Comparison of ENCODE assay signal across 14 cellular contexts in genomic region chr1:17228619-17229018, GRCh38. TPM values are rescaled to one million over a fixed set of nuclear protein-coding genes. Genes with fewer than 3 reads are reported as not detected.
DNase-seq lines count a peak whose midpoint lies in the region; ATAC-seq and TF ChIP-seq lines count a peak whose summit lies in the region.
"Had no signal": no experiment of that assay in that cellular context is flagged by ENCODE, and none has a peak within 500 bp of the region (broad histone marks: within the 10 kb centered on the region; RNA-seq: fewer than 3 reads in every experiment).

No MANE protein-coding gene starts in this region.

- no peak overlapping the region for H4K8ac ChIP-seq in neuronal stem cell (ENCODE audit: low read depth, low read length)

- H3K14ac ChIP-seq in neuronal stem cell (ENCODE audit: low read length): peak overlapping the region; percentile 31

- H3K79me1 ChIP-seq in neuronal stem cell (ENCODE audit: low read depth, low read length): no peaks in the 10 kb centered on the region

- H2BK12ac ChIP-seq in neuronal stem cell (ENCODE audit: low read length): no peak overlapping the region

- H3K18ac ChIP-seq in neuronal stem cell (ENCODE audit: low read length): peak overlapping the region; percentile 41

- H3K27ac ChIP-seq in HCT116 (ENCODE audit: low read depth, low read length) (no peak overlapping the region), PC-9 (peak overlapping the region; percentile 100), esophagus (ENCODE audit: low read depth in 2 of 2, low read length in 1 of 2) (peak overlapping the region; percentile 84), neuronal stem cell (replicated peaks; ENCODE audit: low read length) (no peak overlapping the region)
- H3K27ac ChIP-seq: BLaER1 had no signal

- no peak for ATAC-seq in HCT116
- ATAC-seq in stimulated activated naive CD8-positive, alpha-beta T cell treated with anti-CD3 and anti-CD28 coated beads, Interleukin-15, Interleukin-2, amounts not matched to agents 100 U/mL and 50 U/mL, for 24 hours: no peak

- no peak overlapping the region for H3K23ac ChIP-seq in neuronal stem cell (ENCODE audit: low read depth, low read length, poor library complexity)

- H3F3A ChIP-seq in PC-9 (ENCODE audit: insufficient read depth, low read depth): peaks cover 77% of the 10 kb centered on the region

- peaks cover 37 to 59% of the 10 kb centered on the region in 2 experiments for H3K4me1 ChIP-seq in HCT116 (ENCODE audit: control insufficient read depth in 1 of 2, insufficient read depth in 2 of 2, low read length in 2 of 2)
- peaks cover 82% of the 10 kb centered on the region for H3K4me1 ChIP-seq in PC-9 (replicated peaks; ENCODE audit: insufficient read depth)
- H3K4me1 ChIP-seq in esophagus (ENCODE audit: control insufficient read depth in 2 of 2, insufficient read depth in 2 of 2, low read length in 1 of 2): peaks cover 0 to 31% of the 10 kb centered on the region in 2 donors
- no peaks in the 10 kb centered on the region for H3K4me1 ChIP-seq in neuronal stem cell (ENCODE audit: control insufficient read depth in 2 of 2, insufficient read depth in 1 of 2, low read depth in 1 of 2, low read length in 2 of 2)

- CTCF ChIA-PET in HCT116 (lab: Charles Lee): no interaction called here
- CTCF ChIA-PET in PC-9 (lab: Charles Lee): no interaction called here

- no peak overlapping the region for H2AFZ ChIP-seq in HCT116 (ENCODE audit: low read depth, low read length, poor library complexity, severe bottlenecking)
- H2AFZ ChIP-seq in PC-9: no peak overlapping the region
- H2AFZ ChIP-seq in neuronal stem cell (ENCODE audit: low read length): no peak overlapping the region

- H3K9me2 ChIP-seq in HCT116 (ENCODE audit: insufficient read depth) (no peaks in the 10 kb centered on the region), PC-9 (ENCODE audit: insufficient read depth) (no peaks in the 10 kb centered on the region)

- DNase-seq in HCT116 (ENCODE audit: low read depth, low spot score) (no peak), PC-9 (no peak), neuronal stem cell (ENCODE audit: low spot score) (no peak), NCI-H2029 treated with DMSO at 0.1 percent for 48 hours (lab: John Stamatoyannopoulos, UW) (no peak), islet precursor cell (no peak)
- no peak for DNase-seq in NK-92 treated with Interleukin-12 subunit alpha and Interleukin-12 subunit beta, amount 100 ng/mL, for 24 hours (lab: John Stamatoyannopoulos, UW)
- DNase-seq in stimulated activated naive CD8-positive, alpha-beta T cell treated with anti-CD3 and anti-CD28 coated beads, Interleukin-15, Interleukin-2, amounts not matched to agents 100 U/mL and 50 U/mL, for 24 hours: no peak
- DNase-seq: CD4-positive, CD25-positive, alpha-beta regulatory T cell; DMS53; GF-D8; HCEC 1CT; IMR-90 had no signal

- TF ChIP-seq RAD21 in HCT116 (IDR thresholded peaks at IDR 0.05; ENCODE audit: low read depth): no peak

- H3K9ac ChIP-seq in HCT116 (ENCODE audit: low read length) (peak overlapping the region; percentile 18; the same call in 1 of the 2 replicates), neuronal stem cell (ENCODE audit: low read depth, low read length, poor library complexity) (no peak overlapping the region)
- H3K9ac ChIP-seq: BLaER1 had no signal

- H2BK15ac ChIP-seq in neuronal stem cell (ENCODE audit: low read length): no peak overlapping the region

- H4K20me1 ChIP-seq in HCT116 (ENCODE audit: insufficient read depth) (no peaks in the 10 kb centered on the region), PC-9 (ENCODE audit: insufficient read depth) (no peaks in the 10 kb centered on the region)
- H4K20me1 ChIP-seq: BLaER1 had no signal

- H2BK120ac ChIP-seq in neuronal stem cell (ENCODE audit: low read depth, low read length): no peak overlapping the region

- intact Hi-C loops in HCT116 (cut with micrococcal nuclease) (no loop called here), PC-9 (cut with micrococcal nuclease; ENCODE audit: unreplicated experiment) (loop anchor here (1.0 kb wide), 2 partner anchors 13 to 60 kb away; no protein-coding TSS in a partner anchor)

- no peak overlapping the region for H2BK5ac ChIP-seq in neuronal stem cell (ENCODE audit: low read length)

- WGBS in esophagus, 2 donors: 71 to 77% methylated on average over 8 of the region's 8 CpGs
- no CpG with 5 or more reads among the region's 8 CpGs for WGBS in neuronal stem cell (ENCODE audit: extremely low coverage in 2 of 2, insufficient read length in 2 of 2, insufficient replicate concordance in 1 of 2), 2 donors

- H3K36me3 ChIP-seq in HCT116 (ENCODE audit: control insufficient read depth in 1 of 2, insufficient read depth in 2 of 2, low read length in 2 of 2): no peaks in the 10 kb centered on the region
- no peaks in the 10 kb centered on the region for H3K36me3 ChIP-seq in PC-9 (ENCODE audit: low read depth)
- H3K36me3 ChIP-seq in esophagus (ENCODE audit: control insufficient read depth in 2 of 2, insufficient read depth in 2 of 2, low read length in 1 of 2): peaks cover 0 to 5% of the 10 kb centered on the region in 2 donors
- no peaks in the 10 kb centered on the region for H3K36me3 ChIP-seq in neuronal stem cell (replicated peaks in 1 of 2; ENCODE audit: control insufficient read depth in 2 of 2, insufficient read depth in 2 of 2, low read length in 2 of 2)
- H3K36me3 ChIP-seq: BLaER1 had no signal

- H3K27me3 ChIP-seq in HCT116 (ENCODE audit: insufficient read depth, low read length) (peaks cover 28% of the 10 kb centered on the region; the same call in 1 of the 2 replicates), PC-9 (ENCODE audit: insufficient read depth, low read depth) (no peaks in the 10 kb centered on the region), esophagus (ENCODE audit: control insufficient read depth in 1 of 2, insufficient read depth in 2 of 2, low read length in 2 of 2) (no peaks in the 10 kb centered on the region), neuronal stem cell (ENCODE audit: control insufficient read depth in 3 of 3, insufficient read depth in 3 of 3, low read depth in 1 of 3, low read length in 3 of 3) (peaks cover 0 to 3% (median 0%) of the 10 kb centered on the region in 3 experiments)
- H3K27me3 ChIP-seq: BLaER1 had no signal

- H3K9me3 ChIP-seq in HCT116 (ENCODE audit: control insufficient read depth in 1 of 2, insufficient read depth in 1 of 2, low read depth in 1 of 2, low read length in 2 of 2) (no peaks in the 10 kb centered on the region), PC-9 (ENCODE audit: insufficient read depth, low read depth) (no peaks in the 10 kb centered on the region), esophagus (ENCODE audit: control insufficient read depth in 2 of 2, insufficient read depth in 1 of 2, low read depth in 1 of 2, low read length in 1 of 2) (no peaks in the 10 kb centered on the region), neuronal stem cell (replicated peaks in 1 of 2; ENCODE audit: control insufficient read depth in 2 of 2, insufficient read depth in 1 of 2, low read depth in 1 of 2, low read length in 2 of 2) (no peaks in the 10 kb centered on the region)
- H3K9me3 ChIP-seq: BLaER1 had no signal

- TF ChIP-seq CTCF in HCT116 (IDR thresholded peaks at IDR 0.05 in 2 of 3, conservative IDR thresholded peaks at IDR 0.05 in 1 of 3; ENCODE audit: borderline replicate concordance in 1 of 3, insufficient read depth in 1 of 3, low read depth in 2 of 3, low read length in 2 of 3): no peak
- no peak for TF ChIP-seq CTCF in PC-9 (conservative IDR thresholded peaks at IDR 0.05)

- peak overlapping the region; percentile 58; the same call in 1 of the 2 replicates for H3K4me2 ChIP-seq in HCT116 (ENCODE audit: low read length)
- peak overlapping the region; percentile 61 for H3K4me2 ChIP-seq in PC-9
- no peak overlapping the region for H3K4me2 ChIP-seq in neuronal stem cell (ENCODE audit: insufficient read depth, low read length, poor library complexity, severe bottlenecking)
- H3K4me2 ChIP-seq: BLaER1 had no signal

- TF ChIP-seq POLR2A in HCT116 (IDR thresholded peaks at IDR 0.05; ENCODE audit: borderline replicate concordance, extremely low read depth, insufficient read depth, insufficient read length): no peak

- no peak overlapping the region for H4K91ac ChIP-seq in neuronal stem cell (ENCODE audit: low read depth, low read length, poor library complexity)

- RAD21 ChIA-PET in HCT116 (lab: Charles Lee; ENCODE audit: low non-redundant PET in 1 of 2, low total read pairs in 2 of 2, uncharacterized antibody in 2 of 2, unreplicated experiment in 2 of 2): no interaction called here

- H3K79me2 ChIP-seq in HCT116 (ENCODE audit: insufficient read depth, low read length): no peaks in the 10 kb centered on the region
- peaks cover 9% of the 10 kb centered on the region; the same call in 1 of the 2 replicates for H3K79me2 ChIP-seq in PC-9 (ENCODE audit: low read depth)

- H3K4me3 ChIP-seq in HCT116 (replicated peaks in 1 of 2; ENCODE audit: low read depth in 1 of 2, low read length in 2 of 2) (no peak overlapping the region), PC-9 (no peak overlapping the region), esophagus (ENCODE audit: low read depth in 1 of 2, low read length in 2 of 2) (no peak overlapping the region), neuronal stem cell (ENCODE audit: low read length in 2 of 2) (no peak overlapping the region)
- H3K4me3 ChIP-seq: BLaER1 had no signal

- BruUV-seq in HCT116 (replicated peaks; lab: Mats Ljungman, UMichigan): no TSS peak
- BruUV-seq in PC-9 (replicated peaks; lab: Mats Ljungman, UMichigan): no TSS peak

- POLR2A ChIA-PET in HCT116 (lab: Charles Lee) (no interaction called here), PC-9 (lab: Charles Lee; ENCODE audit: unreplicated experiment) (interaction anchor here (0.6 to 0.7 kb wide), 3 partner anchors 9 to 151 kb away, joined by 4 to 6 read pairs (median 5); no protein-coding TSS in a partner anchor)

- no peak overlapping the region for H3K4ac ChIP-seq in neuronal stem cell (ENCODE audit: low read length)

- no peak overlapping the region for H2AK5ac ChIP-seq in neuronal stem cell (ENCODE audit: low read depth, low read length)

TF ChIP-seq in HCT116, 20 proteins besides CTCF, POLR2A, EP300 and RAD21 (continues in another document):
- TF ChIP-seq POLR2AphosphoS5 (IDR thresholded peaks at IDR 0.05; ENCODE audit: low read depth, low read length): no peak

RNA-seq across cellular contexts. Expression of gene PADI3, which starts 20.3 kb away (rescaled TPM):
- 0.93 TPM for total RNA-seq in HCT116 (2021; ENCODE audit: unreplicated experiment)
- 0.52 and 1.3 TPM in 2 replicates for polyA plus RNA-seq in HCT116 (2012)
- 1.1 and 5.0 TPM in 2 replicates for total RNA-seq in PC-9 (2021)
- polyA plus RNA-seq in esophagus: 10 to 100 TPM; 14.1 to 31.0 TPM
- polyA plus RNA-seq in neuronal stem cell (2013, experiment 1 of 2): 0.38 TPM
- polyA plus RNA-seq in neuronal stem cell (2013, experiment 2 of 2): 0.36 TPM
- total RNA-seq: CD4-positive, CD25-positive, alpha-beta regulatory T cell; IMR-90 had no signal
- polyA plus RNA-seq: CD4-positive, CD25-positive, alpha-beta regulatory T cell; IMR-90 had no signal

RNA-seq across cellular contexts. Expression of gene PADI1, which starts 23.7 kb away (rescaled TPM):
- total RNA-seq in HCT116 (2021; ENCODE audit: unreplicated experiment) (0.37 TPM), PC-9 (2021) (27.7 and 28.3 TPM in 2 replicates)
- 0.05 and 0.08 TPM in 2 replicates for polyA plus RNA-seq in HCT116 (2012)
- polyA plus RNA-seq in esophagus: 100 to 1,000 TPM; 162 to 398 TPM
- 0.18 TPM for polyA plus RNA-seq in neuronal stem cell (2013, experiment 1 of 2)
- 0.11 TPM for polyA plus RNA-seq in neuronal stem cell (2013, experiment 2 of 2)
- total RNA-seq: CD4-positive, CD25-positive, alpha-beta regulatory T cell; IMR-90 had no signal
- polyA plus RNA-seq: CD4-positive, CD25-positive, alpha-beta regulatory T cell had no signal

Comparison
In these comparisons a context has a peak if more than half of its experiments do, and no peak if none do; other contexts are left out.
1. H3K27ac ChIP-seq: peak in PC-9 (single experiment) and esophagus (2 of 2); none in HCT116 (single experiment) and neuronal stem cell (single experiment).
2. RNA of gene PADI1, which starts 23.7 kb away (total RNA-seq): 27.7 to 28.3 TPM in PC-9; 0.37 TPM in HCT116 (single experiment); every median in the first group is over 10 times any median in the second.